1 cellular context compared by ENCODE assay signal in genomic region chr20:58439974-58440767, GRCh38.
TF ChIP-seq lines count a peak whose summit lies in the region.

No MANE protein-coding gene starts in this region.

TF ChIP-seq in HepG2, 621 proteins besides CTCF, POLR2A, EP300 and RAD21 (continued from another document):
- TF ChIP-seq ZFP91 (CRISPR knock-in tag; IDR thresholded peaks at IDR 0.05; ENCODE audit: borderline replicate concordance): no peak
- TF ChIP-seq SRF (IDR thresholded peaks at IDR 0.05; ENCODE audit: low read depth, low read length): no peak
- TF ChIP-seq ZNF230 (CRISPR knock-in tag; IDR thresholded peaks at IDR 0.05): no peak
- TF ChIP-seq ZMYM3 (CRISPR knock-in tag; IDR thresholded peaks at IDR 0.05): no peak
- TF ChIP-seq ZUFSP (CRISPR knock-in tag; IDR thresholded peaks at IDR 0.05; ENCODE audit: borderline replicate concordance): no peak
- no peak for TF ChIP-seq HNF1A (IDR thresholded peaks at IDR 0.05; ENCODE audit: low read depth)
- no peak for TF ChIP-seq HNF1A (CRISPR knock-in tag; IDR thresholded peaks at IDR 0.05; ENCODE audit: borderline replicate concordance)
- TF ChIP-seq ZNF337 (CRISPR knock-in tag; IDR thresholded peaks at IDR 0.05; ENCODE audit: borderline replicate concordance, low read depth): no peak
- no peak for TF ChIP-seq SPEN (CRISPR knock-in tag; IDR thresholded peaks at IDR 0.05; ENCODE audit: low read depth)
- peak in 1 of 2 experiments; percentile 59; a peak in 2 of 4 replicates for TF ChIP-seq MAFK (conservative IDR thresholded peaks at IDR 0.05 in 1 of 2, IDR thresholded peaks at IDR 0.05 in 1 of 2; ENCODE audit: low read length in 2 of 2)
